ENCODE assay signal across 33 cellular contexts in the genomic region with DNA sequence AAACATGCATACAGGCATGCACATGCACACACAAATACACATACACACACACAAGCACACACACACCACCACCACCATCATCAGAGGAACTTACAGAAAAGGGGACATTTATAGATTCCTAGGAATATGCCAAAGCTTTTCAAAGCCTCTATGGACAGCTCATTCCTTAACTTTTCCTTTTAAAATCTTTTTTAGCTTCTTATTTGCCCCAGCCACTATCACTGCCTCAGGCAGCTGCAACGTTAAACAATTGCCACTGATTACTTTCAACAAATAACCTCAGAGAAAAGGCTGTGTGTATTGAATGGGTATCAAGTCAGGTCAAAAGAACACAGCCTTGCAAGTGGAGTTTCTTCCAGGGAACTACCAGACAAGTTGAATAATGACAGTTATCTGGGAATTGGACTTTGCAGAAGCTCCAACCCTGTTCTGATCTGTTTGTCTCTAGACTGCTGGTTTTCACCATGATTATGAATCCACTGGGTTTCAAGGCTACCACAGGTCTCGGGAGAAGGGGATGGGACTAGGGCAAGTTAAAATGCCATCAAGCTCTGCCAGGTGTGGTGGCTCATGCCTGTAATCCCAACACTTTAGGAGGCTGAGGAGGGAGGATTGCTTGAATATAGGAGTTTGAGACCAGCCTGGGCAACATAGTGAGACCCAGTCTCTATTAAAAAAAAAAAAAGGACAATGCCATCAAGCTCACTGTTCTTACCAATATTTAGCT. TPM values are rescaled to one million over a fixed set of nuclear protein-coding genes. Genes with fewer than 3 reads are reported as not detected.
"Had no signal": no experiment of that assay in that cellular context is flagged by ENCODE, and none has a peak within 500 bp of the region (broad histone marks: within the 10 kb centered on the region; RNA-seq: fewer than 3 reads in every experiment).

No MANE protein-coding gene starts in this region.

- H3K36me3 Mint-ChIP-seq: activated naive CD8-positive, alpha-beta T cell; WTC11 had no signal

- H3K27ac ChIP-seq: brain microvascular endothelial cell, coronary artery, dorsolateral prefrontal cortex, epithelial cell of prostate, esophagus squamous epithelium, gastroesophageal sphincter, VCaP had no signal

- H3K27ac Mint-ChIP-seq: activated CD4-positive, alpha-beta memory T cell treated with anti-CD3 and anti-CD28 coated beads, Interleukin-2, amount 10 ng/mL, durations not matched to agents 7 days and 5 days; activated CD4-positive, alpha-beta T cell treated with anti-CD3 and anti-CD28 coated beads, Interleukin-2, amount 10 ng/mL, durations not matched to agents 7 days and 5 days; activated naive CD8-positive, alpha-beta T cell; activated T-helper 17 cell treated with anti-CD3 and anti-CD28 coated beads, Interleukin-2, amount 50 U/mL, for 72 hours; dendritic cell treated with granulocyte-macrophage colony-stimulating factor and Interleukin-4, amounts not matched to agents 40 ng/mL and 50 ng/mL, for 4 days; endodermal cell; WTC11 had no signal

- H3K4me3 ChIP-seq: coronary artery, dorsolateral prefrontal cortex, esophagus squamous epithelium, gastroesophageal sphincter, heart right ventricle had no signal

- H3K27me3 ChIP-seq: brain microvascular endothelial cell, gastroesophageal sphincter, heart right ventricle had no signal

- H3K36me3 ChIP-seq: brain microvascular endothelial cell, gastroesophageal sphincter had no signal

- H3K4me3 Mint-ChIP-seq: activated CD4-positive, alpha-beta T cell treated with anti-CD3 and anti-CD28 coated beads, Interleukin-2, amount 10 ng/mL, durations not matched to agents 7 days and 5 days; activated naive CD8-positive, alpha-beta T cell; activated T-cell treated with anti-CD3 and anti-CD28 coated beads, Interleukin-2, amount 50 U/mL, for 4 hours; activated T-helper 17 cell treated with anti-CD3 and anti-CD28 coated beads, Interleukin-2, amount 50 U/mL, for 72 hours; dendritic cell treated with granulocyte-macrophage colony-stimulating factor and Interleukin-4, amounts not matched to agents 40 ng/mL and 50 ng/mL, for 4 days; endodermal cell; WTC11 had no signal

- H3K9me3 Mint-ChIP-seq: activated CD4-positive, alpha-beta memory T cell treated with anti-CD3 and anti-CD28 coated beads, Interleukin-2, amount 10 ng/mL, durations not matched to agents 7 days and 5 days; activated T-helper 17 cell treated with anti-CD3 and anti-CD28 coated beads, Interleukin-2, amount 50 U/mL, for 72 hours; central memory CD8-positive, alpha-beta T cell had no signal

- DNase-seq: activated CD4-positive, alpha-beta memory T cell treated with anti-CD3 and anti-CD28 coated beads, Interleukin-2, amount 10 ng/mL, durations not matched to agents 7 days and 5 days; activated CD4-positive, alpha-beta T cell treated with anti-CD3 and anti-CD28 coated beads for 1 hour; activated CD4-positive, alpha-beta T cell treated with anti-CD3 and anti-CD28 coated beads for 4 hours; activated CD4-positive, alpha-beta T cell treated with anti-CD3 and anti-CD28 coated beads, Interleukin-2, amount 10 ng/mL, durations not matched to agents 7 days and 5 days; activated CD4-positive, alpha-beta T cell treated with anti-CD3 and anti-CD28 coated beads, Interleukin-2, amount 50 U/mL, for 4 hours; activated effector memory CD4-positive, alpha-beta T cell treated with Interleukin-2 at 50 U/mL for 16 hours; activated gamma-delta T cell treated with Interleukin-2 at 50 U/mL for 16 hours; activated naive CD4-positive, alpha-beta T cell treated with anti-CD3 and anti-CD28 coated beads, Interleukin-2, amount 50 U/mL, for 16 hours; activated naive CD4-positive, alpha-beta T cell treated with Interleukin-2 at 50 U/mL for 16 hours; activated T-cell treated with anti-CD3 and anti-CD28 coated beads, Interleukin-2, amount 50 U/mL, for 4 hours; amniotic stem cell; anterior cingulate cortex; brain microvascular endothelial cell; dorsolateral prefrontal cortex; effector memory CD4-positive, alpha-beta T cell; endodermal cell; esophagus squamous epithelium; foreskin melanocyte; T-helper 2 cell had no signal

RNA-seq across cellular contexts. Expression of a gene that starts 21.9 kb away (rescaled TPM):
- total RNA-seq: activated CD4-positive, alpha-beta memory T cell treated with anti-CD3 and anti-CD28 coated beads, Interleukin-2, amount 10 ng/mL, durations not matched to agents 7 days and 5 days; activated CD4-positive, alpha-beta T cell treated with anti-CD3 and anti-CD28 coated beads, Interleukin-2, amount 10 ng/mL, durations not matched to agents 7 days and 5 days; activated T-cell treated with anti-CD3 and anti-CD28 coated beads, Interleukin-2, amount 50 U/mL, for 4 hours; activated T-helper 17 cell treated with anti-CD3 and anti-CD28 coated beads, Interleukin-2, amount 50 U/mL, for 72 hours; bronchial epithelial cell; fibroblast of lung; T-helper 1 cell treated with Interleukin-12 subunit alpha and Interleukin-12 subunit beta and Interleukin-4 antibody, amounts not matched to agents 30 ng/mL and 1 ng/mL, for 36 hours; WTC11 had no signal

RNA-seq across cellular contexts. Expression of a gene that starts 38.7 kb away (rescaled TPM):
- total RNA-seq: activated CD4-positive, alpha-beta memory T cell treated with anti-CD3 and anti-CD28 coated beads, Interleukin-2, amount 10 ng/mL, durations not matched to agents 7 days and 5 days; activated CD4-positive, alpha-beta T cell treated with anti-CD3 and anti-CD28 coated beads, Interleukin-2, amount 10 ng/mL, durations not matched to agents 7 days and 5 days; activated T-helper 17 cell treated with anti-CD3 and anti-CD28 coated beads, Interleukin-2, amount 50 U/mL, for 72 hours; bronchial epithelial cell; fibroblast of lung; fibroblast of villous mesenchyme; T-helper 1 cell treated with Interleukin-12 subunit alpha and Interleukin-12 subunit beta and Interleukin-4 antibody, amounts not matched to agents 30 ng/mL and 1 ng/mL, for 36 hours had no signal
